ENCODE assay signal across 8 cellular contexts in genomic region chr6:143059616-143060353, GRCh38. TPM values are rescaled to one million over a fixed set of nuclear protein-coding genes. Genes with fewer than 3 reads are reported as not detected.
DNase-seq lines count a peak whose midpoint lies in the region; TF ChIP-seq lines count a peak whose summit lies in the region.

No MANE protein-coding gene starts in this region.

- peak; percentile 48 for DNase-seq in G401 (ENCODE audit: low spot score)
- peak; percentile 29 for DNase-seq in HS-27A (ENCODE audit: low read depth)
- no peak for DNase-seq in effector memory CD4-positive, alpha-beta T cell
- DNase-seq in midbrain (lab: John Stamatoyannopoulos, UW): peak; percentile 75
- peak; percentile 23 to 24 for DNase-seq in thyroid gland
- no peak for DNase-seq in T1000 (lab: John Stamatoyannopoulos, UW)
- DNase-seq in UCSD-AML1 (lab: John Stamatoyannopoulos, UW; ENCODE audit: unreplicated experiment): no peak

- H3K27me3 Mint-ChIP-seq in T-helper 1 cell treated with Interleukin-12 subunit alpha and Interleukin-12 subunit beta and Interleukin-4 antibody, amounts not matched to agents 30 μg/mL and 1 μg/mL, for 36 hours (ENCODE audit: low read depth): no peaks in the 10 kb centered on the region

- no peak for TF ChIP-seq CTCF in thyroid gland (IDR thresholded peaks at IDR 0.05)

- peak overlapping the region; percentile 72 for H3K27ac ChIP-seq in effector memory CD4-positive, alpha-beta T cell (ENCODE audit: insufficient read depth, low read length, poor library complexity, severe bottlenecking)
- H3K27ac ChIP-seq in thyroid gland: peak overlapping the region; percentile 96 to 97 (median 96)

- H3K4me1 ChIP-seq in effector memory CD4-positive, alpha-beta T cell (ENCODE audit: control insufficient read depth, insufficient read depth, low read length, poor library complexity, severe bottlenecking): peaks cover 10% of the 10 kb centered on the region
- H3K4me1 ChIP-seq in thyroid gland: peaks cover 6 to 13% of the 10 kb centered on the region in 2 donors

- WGBS in thyroid gland, 2 donors: 2 to 3% methylated on average over 8 of the region's 8 CpGs

- peak overlapping the region; percentile 92 for H3K4me3 Mint-ChIP-seq in T-helper 1 cell treated with Interleukin-12 subunit alpha and Interleukin-12 subunit beta and Interleukin-4 antibody, amounts not matched to agents 30 μg/mL and 1 μg/mL, for 36 hours

- intact Hi-C loops in thyroid gland (cut with DNase I): no loop called here

- no peaks in the 10 kb centered on the region for H3K36me3 ChIP-seq in effector memory CD4-positive, alpha-beta T cell (ENCODE audit: control insufficient read depth, insufficient read depth, low read length)
- no peaks in the 10 kb centered on the region for H3K36me3 ChIP-seq in thyroid gland

- no peaks in the 10 kb centered on the region for H3K9me3 Mint-ChIP-seq in T-helper 1 cell treated with Interleukin-12 subunit alpha and Interleukin-12 subunit beta and Interleukin-4 antibody, amounts not matched to agents 30 μg/mL and 1 μg/mL, for 36 hours

- H3K27me3 ChIP-seq in effector memory CD4-positive, alpha-beta T cell (replicated peaks; ENCODE audit: control insufficient read depth, insufficient read depth, low read length, poor library complexity, severe bottlenecking): no peaks in the 10 kb centered on the region
- no peaks in the 10 kb centered on the region for H3K27me3 ChIP-seq in thyroid gland

- peak overlapping the region; percentile 94 for H3K27ac Mint-ChIP-seq in T-helper 1 cell treated with Interleukin-12 subunit alpha and Interleukin-12 subunit beta and Interleukin-4 antibody, amounts not matched to agents 30 μg/mL and 1 μg/mL, for 36 hours

- H3K4me1 Mint-ChIP-seq in T-helper 1 cell treated with Interleukin-12 subunit alpha and Interleukin-12 subunit beta and Interleukin-4 antibody, amounts not matched to agents 30 μg/mL and 1 μg/mL, for 36 hours (ENCODE audit: low read depth): peaks cover 26% of the 10 kb centered on the region

- no peaks in the 10 kb centered on the region for H3K9me3 ChIP-seq in effector memory CD4-positive, alpha-beta T cell (ENCODE audit: control insufficient read depth, low read length)
- no peaks in the 10 kb centered on the region for H3K9me3 ChIP-seq in thyroid gland

- TF ChIP-seq POLR2A in thyroid gland (IDR thresholded peaks at IDR 0.05): no peak

- peak overlapping the region; percentile 94 for H3K4me3 ChIP-seq in effector memory CD4-positive, alpha-beta T cell (ENCODE audit: insufficient read depth, low read depth, low read length, poor library complexity, severe bottlenecking)
- H3K4me3 ChIP-seq in thyroid gland (replicated peaks in 1 of 3): peak overlapping the region; percentile 70 to 92 (median 79)

- no peaks in the 10 kb centered on the region for H3K36me3 Mint-ChIP-seq in T-helper 1 cell treated with Interleukin-12 subunit alpha and Interleukin-12 subunit beta and Interleukin-4 antibody, amounts not matched to agents 30 μg/mL and 1 μg/mL, for 36 hours (ENCODE audit: low read depth)

- in situ Hi-C loops in G401 (cut with HindIII; ENCODE audit: low sequenced_read_pairs): no loop called here

RNA-seq across cellular contexts. Expression of gene AIG1, which starts 0.9 kb away (rescaled TPM):
- total RNA-seq in G401 (2014; rRNA removed; shearing (Covaris generic)): 28.9 and 49.7 TPM in 2 replicates
- 100 to 1,000 TPM in 1 of 4 donors, 10 to 100 TPM in 3; 57.8 to 101 (median 77.0) TPM for total RNA-seq in thyroid gland

Comparison
In these comparisons a context has a peak if more than half of its experiments do, and no peak if none do; other contexts are left out.
1. DNase-seq: peak in G401 (single experiment), HS-27A (single experiment), midbrain (single experiment) and thyroid gland (2 of 2); none in effector memory CD4-positive, alpha-beta T cell (0 of 3), T1000 (single experiment) and UCSD-AML1 (single experiment).